Comparison of ENCODE assay signal across 8 cellular contexts in genomic region chr2:118013221-118013723, GRCh38. TPM values are rescaled to one million over a fixed set of nuclear protein-coding genes. Genes with fewer than 3 reads are reported as not detected.
A peak's percentile ranks its signal among the peaks of the same experiment; 100 is the strongest.
DNase-seq lines count a peak whose midpoint lies in the region; ATAC-seq and TF ChIP-seq lines count a peak whose summit lies in the region.

No MANE protein-coding gene starts in this region.

- H3K4me1 ChIP-seq in upper lobe of left lung, result peaks cover 14 to 27% (median 22%) of the 10 kb centered on the region in 4 donors

- peak overlapping the region; percentile 89 to 94 (median 92) for H3K27ac ChIP-seq in upper lobe of left lung

- TF ChIP-seq EP300 in upper lobe of left lung (IDR thresholded peaks at IDR 0.05), result no peak

- H3K27ac Mint-ChIP-seq in naive thymus-derived CD8-positive, alpha-beta T cell, result peak overlapping the region; percentile 81 to 96 (median 90)

- peaks cover 0 to 3% (median 0%) of the 10 kb centered on the region in 5 donors for H3K27me3 Mint-ChIP-seq in naive thymus-derived CD8-positive, alpha-beta T cell

- peak; percentile 43 for ATAC-seq in HG02642 (IDR thresholded peaks at IDR 0.05; ENCODE audit: poor library complexity, unreplicated experiment)
- peak; percentile 12 to 33 for ATAC-seq in naive thymus-derived CD8-positive, alpha-beta T cell
- peak; percentile 74 to 75 for ATAC-seq in upper lobe of left lung (ENCODE audit: low FRiP score in 2 of 2)

- H3K4me1 Mint-ChIP-seq in naive thymus-derived CD8-positive, alpha-beta T cell, result peaks cover 20 to 53% (median 37%) of the 10 kb centered on the region in 4 donors

- H3K9me3 Mint-ChIP-seq in naive thymus-derived CD8-positive, alpha-beta T cell, result no peaks in the 10 kb centered on the region

- DNase-seq in NCI-H82 (lab: John Stamatoyannopoulos, UW) (peak; percentile 59), NCI-H82 treated with DMSO at 0.1 percent for 48 hours (lab: John Stamatoyannopoulos, UW; ENCODE audit: unreplicated experiment) (no peak), NCI-H1105 (lab: John Stamatoyannopoulos, UW) (peak; percentile 15), fibroblast of mammary gland (ENCODE audit: low read depth) (no peak), upper lobe of left lung (peak; percentile 46 to 92)
- peak; percentile 54 to 57 for DNase-seq in activated T-cell treated with anti-CD3 and anti-CD28 coated beads, Interleukin-2, amount 50 U/mL, for 48 hours
- peak in 9 of 10 donors; percentile 7 to 66 (median 23) for DNase-seq in naive thymus-derived CD8-positive, alpha-beta T cell

- no peaks in the 10 kb centered on the region for H3K9me3 ChIP-seq in upper lobe of left lung

- peak overlapping the region; percentile 89 to 97 (median 93) for H3K4me3 Mint-ChIP-seq in naive thymus-derived CD8-positive, alpha-beta T cell

- TF ChIP-seq POLR2A in upper lobe of left lung (IDR thresholded peaks at IDR 0.05), result no peak

- H3K36me3 ChIP-seq in upper lobe of left lung, result peaks cover 0 to 10% (median 4%) of the 10 kb centered on the region in 4 donors

- no peaks in the 10 kb centered on the region for H3K27me3 ChIP-seq in upper lobe of left lung

- WGBS in upper lobe of left lung, 2 donors, result 0% methylated on average over 29 of the region's 48 CpGs; no CpG with 5 or more reads in 1 of the 2 donors

- H3K4me3 ChIP-seq in fibroblast of mammary gland (ENCODE audit: control insufficient read depth, low read depth, low read length) (peak overlapping the region; percentile 76), upper lobe of left lung (peak overlapping the region; percentile 90 to 100 (median 95))

- H3K36me3 Mint-ChIP-seq in naive thymus-derived CD8-positive, alpha-beta T cell, result peaks cover 0 to 5% (median 4%) of the 10 kb centered on the region in 3 donors

- TF ChIP-seq CTCF in fibroblast of mammary gland (conservative IDR thresholded peaks at IDR 0.05; ENCODE audit: control insufficient read depth, insufficient read depth, low read depth, low read length) (no peak), upper lobe of left lung (IDR thresholded peaks at IDR 0.05) (no peak)

- POLR2A ChIA-PET in naive thymus-derived CD8-positive, alpha-beta T cell (lab: Charles Lee), result interaction anchor here (0.6 to 1.4 kb wide), 4 partner anchors 10 to 199 kb away, joined by 3 to 19 read pairs (median 6); partner anchors contain the start of genes DDX18 and INSIG2

RNA-seq across cellular contexts. Expression of gene CCDC93, which starts 0.6 kb away (rescaled TPM):
- total RNA-seq in naive thymus-derived CD8-positive, alpha-beta T cell, result 10 to 100 TPM; 67.9 to 72.7 TPM
- 1 to 10 TPM; 2.7 to 6.4 (median 3.8) TPM for polyA plus RNA-seq in naive thymus-derived CD8-positive, alpha-beta T cell
- total RNA-seq in upper lobe of left lung, result 100 to 1,000 TPM in 1 of 6 donors, 10 to 100 TPM in 5; 19.6 to 141 (median 38.8) TPM

Comparison
In these comparisons a context has a peak if more than half of its experiments do, and no peak if none do; other contexts are left out.
1. DNase-seq: peak in NCI-H82 (single experiment), NCI-H1105 (single experiment), activated T-cell treated with anti-CD3 and anti-CD28 coated beads, Interleukin-2, amount 50 U/mL, for 48 hours (2 of 2), naive thymus-derived CD8-positive, alpha-beta T cell (9 of 10) and upper lobe of left lung (2 of 2); none in NCI-H82 treated with DMSO at 0.1 percent for 48 hours (single experiment) and fibroblast of mammary gland (single experiment).
2. ATAC-seq: peak in every context shown above with its lines; median percentile 74 in upper lobe of left lung; 43 in HG02642; 22 in naive thymus-derived CD8-positive, alpha-beta T cell.